In genomic region chr19:52962394-52963228, GRCh38 we compare ENCODE assay signal across 8 cellular contexts. TPM values are rescaled to one million over a fixed set of nuclear protein-coding genes. Genes with fewer than 3 reads are reported as not detected.
DNase-seq lines count a peak whose midpoint lies in the region; ATAC-seq and TF ChIP-seq lines count a peak whose summit lies in the region.

TSS of gene ZNF816 (minus strand) at chr19:52962881. CDS start at chr19:52956089, 6,792 bp downstream.

- peaks cover 17% of the 10 kb centered on the region for H3K4me1 ChIP-seq in CD8-positive, alpha-beta memory T cell (ENCODE audit: insufficient read depth, low read length)
- H3K4me1 ChIP-seq in endodermal cell (ENCODE audit: control insufficient read depth, insufficient read depth, low read length) (no peaks in the 10 kb centered on the region), mesodermal cell (ENCODE audit: control insufficient read depth, insufficient read depth, low read length, poor library complexity, severe bottlenecking) (no peaks in the 10 kb centered on the region)

- no peaks in the 10 kb centered on the region for H3K27me3 Mint-ChIP-seq in CD8-positive, alpha-beta memory T cell
- H3K27me3 Mint-ChIP-seq in endodermal cell (ENCODE audit: insufficient read depth), result no peaks in the 10 kb centered on the region

- WGBS in endodermal cell (ENCODE audit: insufficient coverage in 1 of 2, insufficient read length in 1 of 2), 2 experiments, result 0 to 1% methylated on average over 36 to 55 of the region's 55 CpGs
- WGBS in mesodermal cell (ENCODE audit: insufficient coverage in 2 of 2), 2 experiments, result 0 to 1% methylated on average over 28 to 48 of the region's 55 CpGs

- H3K27me3 ChIP-seq in CD8-positive, alpha-beta memory T cell (ENCODE audit: insufficient read depth, low read length, poor library complexity, severe bottlenecking), result no peaks in the 10 kb centered on the region
- H3K27me3 ChIP-seq in HL-60 (ENCODE audit: insufficient read depth, poor library complexity, severe bottlenecking) (no peaks in the 10 kb centered on the region), endodermal cell (ENCODE audit: control insufficient read depth, insufficient read depth, low read length, poor library complexity, severe bottlenecking) (no peaks in the 10 kb centered on the region)

- CTCF ChIA-PET in CD8-positive, alpha-beta memory T cell (lab: Charles Lee), result interaction anchor here (0.9 kb wide), 1 partner anchor 31 kb away, joined by 4 read pairs; no protein-coding TSS in a partner anchor

- peaks cover 37% of the 10 kb centered on the region for H3K9me3 ChIP-seq in CD8-positive, alpha-beta memory T cell (ENCODE audit: low read length)
- H3K9me3 ChIP-seq in endodermal cell (ENCODE audit: control insufficient read depth, low read length), result peaks cover 56% of the 10 kb centered on the region
- H3K9me3 ChIP-seq in mesodermal cell (ENCODE audit: control insufficient read depth, low read length), result peaks cover 46% of the 10 kb centered on the region

- H3K27ac Mint-ChIP-seq in CD8-positive, alpha-beta memory T cell, result peak within 1 kb of the TSS; percentile 79 to 96 (median 94)
- H3K27ac Mint-ChIP-seq in endodermal cell, result peak within 1 kb of the TSS; percentile 93

- ATAC-seq in GM19463 (IDR thresholded peaks at IDR 0.05; ENCODE audit: unreplicated experiment), result peak; percentile 98

- peak within 1 kb of the TSS; percentile 85 for H3K4me3 ChIP-seq in CD8-positive, alpha-beta memory T cell (ENCODE audit: low read length)
- H3K4me3 ChIP-seq in HL-60 (replicated peaks; ENCODE audit: insufficient read depth, low read length) (peak within 1 kb of the TSS; percentile 60), endodermal cell (ENCODE audit: low read length) (peak within 1 kb of the TSS; percentile 88), mesodermal cell (ENCODE audit: extremely low read depth, insufficient read depth, low read length, poor library complexity, severe bottlenecking) (peak within 1 kb of the TSS; percentile 65)

- peaks cover 13 to 43% (median 30%) of the 10 kb centered on the region in 5 donors for H3K9me3 Mint-ChIP-seq in CD8-positive, alpha-beta memory T cell
- H3K9me3 Mint-ChIP-seq in endodermal cell, result peaks cover 50% of the 10 kb centered on the region

- peak within 1 kb of the TSS; percentile 71 for H3K27ac ChIP-seq in CD8-positive, alpha-beta memory T cell (ENCODE audit: low read depth, low read length)
- peak within 1 kb of the TSS; percentile 79 for H3K27ac ChIP-seq in HL-60 (replicated peaks)
- peak within 1 kb of the TSS; percentile 19 for H3K27ac ChIP-seq in endodermal cell (ENCODE audit: low read depth, low read length)
- H3K27ac ChIP-seq in mesodermal cell (ENCODE audit: low read depth, low read length, severe bottlenecking), result peak within 1 kb of the TSS; percentile 72

- H3K4me3 Mint-ChIP-seq in CD8-positive, alpha-beta memory T cell, result peak within 1 kb of the TSS; percentile 92 to 97 (median 95)
- peak within 1 kb of the TSS; percentile 87 for H3K4me3 Mint-ChIP-seq in endodermal cell

- peaks cover 16 to 47% (median 43%) of the 10 kb centered on the region in 3 donors for H3K36me3 Mint-ChIP-seq in CD8-positive, alpha-beta memory T cell
- peaks cover 51% of the 10 kb centered on the region for H3K36me3 Mint-ChIP-seq in endodermal cell (ENCODE audit: low read depth)

- TF ChIP-seq CTCF in HL-60 (IDR thresholded peaks at IDR 0.05; ENCODE audit: insufficient read depth, low read length) (no peak), endodermal cell (conservative IDR thresholded peaks at IDR 0.05) (no peak)

- H3K4me1 Mint-ChIP-seq in CD8-positive, alpha-beta memory T cell, result peaks cover 31 to 46% (median 37%) of the 10 kb centered on the region in 3 donors
- peaks cover 23% of the 10 kb centered on the region for H3K4me1 Mint-ChIP-seq in endodermal cell

- peak within 1 kb of the TSS; percentile 88 for H3K9ac ChIP-seq in endodermal cell (ENCODE audit: extremely low read depth, low read length, poor library complexity, severe bottlenecking)

- H3K36me3 ChIP-seq in CD8-positive, alpha-beta memory T cell (ENCODE audit: insufficient read depth, low read length), result peaks cover 8% of the 10 kb centered on the region
- H3K36me3 ChIP-seq in endodermal cell (ENCODE audit: control insufficient read depth, insufficient read depth, low read length), result peaks cover 37% of the 10 kb centered on the region
- H3K36me3 ChIP-seq in mesodermal cell (ENCODE audit: control insufficient read depth, insufficient read depth, low read length), result peaks cover 34% of the 10 kb centered on the region

- DNase-seq in CD8-positive, alpha-beta memory T cell, result peak; percentile 96 to 99 (median 99)
- DNase-seq in HL-60 (ENCODE audit: low read depth in 1 of 2, low spot score in 1 of 2) (peak; percentile 92 to 99), NOMO-1 (lab: John Stamatoyannopoulos, UW; ENCODE audit: unreplicated experiment in 2 of 2) (peak; percentile 92 to 97), endodermal cell (peak; percentile 100)
- peak; percentile 92 for DNase-seq in activated CD8-positive, alpha-beta memory T cell treated with anti-CD3 and anti-CD28 coated beads, Interleukin-2, amount 50 U/mL, for 1 hour (ENCODE audit: extremely low read depth)
- DNase-seq in stimulated activated CD8-positive, alpha-beta memory T cell treated with anti-CD3 and anti-CD28 coated beads, Interleukin-15, amount 100 ng/mL, for 1 hour (ENCODE audit: low read depth), result peak; percentile 99

- POLR2A ChIA-PET in CD8-positive, alpha-beta memory T cell (lab: Charles Lee), result interaction anchor here (1.0 to 2.3 kb wide), 3 partner anchors 20 to 235 kb away, joined by 3 to 10 read pairs (median 6); no protein-coding TSS in a partner anchor

RNA-seq across cellular contexts. Expression of gene ZNF816, which starts in this region (rescaled TPM):
- 10 to 100 TPM; 10.6 to 11.0 TPM for total RNA-seq in CD8-positive, alpha-beta memory T cell
- 17.1 TPM for polyA plus RNA-seq in CD8-positive, alpha-beta memory T cell
- total RNA-seq in endodermal cell, result 10 to 100 TPM; 20.7 to 24.8 TPM
- polyA plus RNA-seq in endodermal cell (2013, experiment 1 of 2), result 13.4 TPM
- polyA plus RNA-seq in endodermal cell (2013, experiment 2 of 2), result 13.3 TPM
- 8.4 TPM for polyA plus RNA-seq in mesodermal cell (2013, experiment 1 of 2)
- 11.6 TPM for polyA plus RNA-seq in mesodermal cell (2013, experiment 2 of 2)

Comparison
In these comparisons a context has a peak if more than half of its experiments do, and no peak if none do; other contexts are left out.
1. Peak in every context shown above with its lines: DNase-seq, ATAC-seq, H3K4me3 ChIP-seq and H3K27ac ChIP-seq.
2. H3K27ac ChIP-seq: peak in every context shown above with its lines; median percentile 79 in HL-60; 72 in mesodermal cell; 71 in CD8-positive, alpha-beta memory T cell; 19 in endodermal cell.